Comparison of ENCODE assay signal across 19 cellular contexts in the genomic region with DNA sequence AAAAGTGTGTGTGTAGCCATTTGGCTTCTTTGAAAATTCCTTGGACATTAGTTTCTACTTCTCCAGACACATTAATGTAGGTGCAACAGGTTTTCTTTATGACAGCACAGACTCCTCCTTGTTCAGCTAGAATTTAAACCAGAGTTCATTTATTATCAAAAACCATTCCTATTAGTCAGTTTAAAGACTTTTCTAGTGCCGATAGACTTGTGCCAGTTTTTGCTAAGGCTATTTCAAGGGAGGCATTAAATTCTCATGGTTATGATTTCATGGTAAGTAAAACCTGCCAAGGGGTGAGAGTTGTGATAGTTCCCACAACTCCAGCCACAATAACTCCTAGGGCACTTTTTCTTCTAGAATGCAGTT. TPM values are rescaled to one million over a fixed set of nuclear protein-coding genes. Genes with fewer than 3 reads are reported as not detected.
A peak's percentile ranks its signal among the peaks of the same experiment; 100 is the strongest.
DNase-seq lines count a peak whose midpoint lies in the region; ATAC-seq and TF ChIP-seq lines count a peak whose summit lies in the region.
"Had no signal": no experiment of that assay in that cellular context is flagged by ENCODE, and none has a peak within 500 bp of the region (broad histone marks: within the 10 kb centered on the region; RNA-seq: fewer than 3 reads in every experiment).

No MANE protein-coding gene starts in this region.

- H3K36me3 Mint-ChIP-seq in naive thymus-derived CD8-positive, alpha-beta T cell = no peaks in the 10 kb centered on the region

- H3K9me3 Mint-ChIP-seq in naive thymus-derived CD8-positive, alpha-beta T cell = peaks cover 0 to 8% (median 0%) of the 10 kb centered on the region in 9 donors

- no peaks in the 10 kb centered on the region for H3K27me3 ChIP-seq in rectal smooth muscle tissue (ENCODE audit: control insufficient read depth, insufficient read depth, low read length)

- DNase-seq in AG10803 (ENCODE audit: low read depth) = peak; percentile 11
- no peak for DNase-seq in coronary artery (ENCODE audit: low spot score)
- no peak for DNase-seq in naive thymus-derived CD8-positive, alpha-beta T cell
- no peak for DNase-seq in NCI-H1436 (lab: John Stamatoyannopoulos, UW)
- DNase-seq: C1 segment of cervical spinal cord, COR-L47, DMS53, Karpas-422, NCI-H1105 treated with DMSO at 0.1 percent for 48 hours, NCI-H187 treated with DMSO at 0.1 percent for 48 hours, NCI-H2171, NCI-H510A, SIG-M5 had no signal

- CTCF ChIA-PET in HEK293 (lab: Yijun Ruan, JAX) = no interaction called here

- H3K4me3 ChIP-seq in AG10803 (ENCODE audit: low read length) (no peak overlapping the region), HEK293 (ENCODE audit: low read depth, low read length) (no peak overlapping the region), coronary artery (no peak overlapping the region), rectal smooth muscle tissue (ENCODE audit: low read length) (no peak overlapping the region)
- H3K4me3 ChIP-seq: GM23338 had no signal

- TF ChIP-seq CTCF in AG10803 (conservative IDR thresholded peaks at IDR 0.05; ENCODE audit: low read length) = no peak
- no peak for TF ChIP-seq CTCF in HEK293 (tag by site-specific recombination; IDR thresholded peaks at IDR 0.05)
- no peak for TF ChIP-seq CTCF in coronary artery (IDR thresholded peaks at IDR 0.05)

- H3K9me3 ChIP-seq in HEK293 (ENCODE audit: control insufficient read depth, insufficient read depth, low read depth, low read length) = no peaks in the 10 kb centered on the region

- H3K9ac ChIP-seq in rectal smooth muscle tissue (ENCODE audit: low read length) = no peak overlapping the region

- H3K4me1 ChIP-seq in HEK293 (ENCODE audit: control insufficient read depth, insufficient read depth, low read length) (no peaks in the 10 kb centered on the region), rectal smooth muscle tissue (ENCODE audit: control insufficient read depth, insufficient read depth, low read length) (peaks cover 7% of the 10 kb centered on the region)

- no peak for ATAC-seq in naive thymus-derived CD8-positive, alpha-beta T cell
- no peak for ATAC-seq in GM18520 (IDR thresholded peaks at IDR 0.05; ENCODE audit: unreplicated experiment)
- no peak for ATAC-seq in HG02938 (IDR thresholded peaks at IDR 0.05; ENCODE audit: unreplicated experiment)
- ATAC-seq: GM23338, HepG2 had no signal

- H3K27me3 Mint-ChIP-seq in naive thymus-derived CD8-positive, alpha-beta T cell = no peaks in the 10 kb centered on the region

- peak overlapping the region in 1 of 10 donors; percentile 19 for H3K27ac Mint-ChIP-seq in naive thymus-derived CD8-positive, alpha-beta T cell
- H3K27ac Mint-ChIP-seq: GM23338 had no signal

- H3K36me3 ChIP-seq in HEK293 (ENCODE audit: control insufficient read depth in 2 of 2, insufficient read depth in 1 of 2, low read length in 2 of 2) (no peaks in the 10 kb centered on the region), rectal smooth muscle tissue (ENCODE audit: control insufficient read depth, insufficient read depth, low read length) (no peaks in the 10 kb centered on the region)

- H3K4me3 Mint-ChIP-seq in naive thymus-derived CD8-positive, alpha-beta T cell = no peak overlapping the region
- H3K4me3 Mint-ChIP-seq: GM23338 had no signal

- POLR2A ChIA-PET in HEK293 (lab: Yijun Ruan, JAX) = no interaction called here
- POLR2A ChIA-PET in naive thymus-derived CD8-positive, alpha-beta T cell (lab: Charles Lee) = interaction anchor here (0.9 kb wide), 1 partner anchor 10 kb away, joined by 5 read pairs; no protein-coding TSS in a partner anchor

- H3K4me1 Mint-ChIP-seq in naive thymus-derived CD8-positive, alpha-beta T cell = peaks cover 26 to 41% (median 35%) of the 10 kb centered on the region in 4 donors

- H3K27ac ChIP-seq in HEK293 (ENCODE audit: extremely low read depth, low read depth, low read length) (no peak overlapping the region), coronary artery (peak overlapping the region; percentile 43 to 60), rectal smooth muscle tissue (ENCODE audit: low read depth, low read length) (peak overlapping the region; percentile 66)

TF ChIP-seq in HEK293, 187 proteins besides CTCF, POLR2A, EP300 and RAD21:
- TF ChIP-seq SCRT2 (tag by site-specific recombination; IDR thresholded peaks at IDR 0.05) (peak; percentile 56; the same call in 1 of the 2 replicates), ZNF133 (tag by site-specific recombination; IDR thresholded peaks at IDR 0.05) (no peak)

RNA-seq across cellular contexts. Expression of a gene that starts 20.6 kb away (rescaled TPM):
- 10 to 100 TPM; 71.2 to 72.5 TPM for total RNA-seq in naive thymus-derived CD8-positive, alpha-beta T cell
- polyA plus RNA-seq in naive thymus-derived CD8-positive, alpha-beta T cell = 10 to 100 TPM in 1 of 3 donors, 1 to 10 TPM in 2; 6.7 to 11.2 (median 9.3) TPM

RNA-seq across cellular contexts. Expression of a gene that starts 28.1 kb away (rescaled TPM):
- total RNA-seq in naive thymus-derived CD8-positive, alpha-beta T cell = 10 to 100 TPM; 27.2 to 30.5 TPM
- 10 to 100 TPM; 34.1 to 52.7 (median 36.7) TPM for polyA plus RNA-seq in naive thymus-derived CD8-positive, alpha-beta T cell

RNA-seq across cellular contexts. Expression of a gene that starts 40.4 kb away (rescaled TPM):
- total RNA-seq in naive thymus-derived CD8-positive, alpha-beta T cell = 100 to 1,000 TPM; 180 to 189 TPM
- polyA plus RNA-seq in naive thymus-derived CD8-positive, alpha-beta T cell = 100 to 1,000 TPM; 112 to 130 (median 124) TPM
